ENCODE assay signal across 1 cellular context in genomic region chr5:85293139-85293785, GRCh38.
TF ChIP-seq lines count a peak whose summit lies in the region.

No MANE protein-coding gene starts in this region.

TF ChIP-seq in HCT116, 20 proteins besides CTCF, POLR2A, EP300 and RAD21 (continued from another document):
- no peak for TF ChIP-seq REST (IDR thresholded peaks at IDR 0.05; ENCODE audit: low read depth)
